8 cellular contexts compared by ENCODE assay signal in genomic region chr1:151008244-151009205, GRCh38. TPM values are rescaled to one million over a fixed set of nuclear protein-coding genes. Genes with fewer than 3 reads are reported as not detected.
DNase-seq lines count a peak whose midpoint lies in the region; ATAC-seq and TF ChIP-seq lines count a peak whose summit lies in the region.

A gene with protein sequence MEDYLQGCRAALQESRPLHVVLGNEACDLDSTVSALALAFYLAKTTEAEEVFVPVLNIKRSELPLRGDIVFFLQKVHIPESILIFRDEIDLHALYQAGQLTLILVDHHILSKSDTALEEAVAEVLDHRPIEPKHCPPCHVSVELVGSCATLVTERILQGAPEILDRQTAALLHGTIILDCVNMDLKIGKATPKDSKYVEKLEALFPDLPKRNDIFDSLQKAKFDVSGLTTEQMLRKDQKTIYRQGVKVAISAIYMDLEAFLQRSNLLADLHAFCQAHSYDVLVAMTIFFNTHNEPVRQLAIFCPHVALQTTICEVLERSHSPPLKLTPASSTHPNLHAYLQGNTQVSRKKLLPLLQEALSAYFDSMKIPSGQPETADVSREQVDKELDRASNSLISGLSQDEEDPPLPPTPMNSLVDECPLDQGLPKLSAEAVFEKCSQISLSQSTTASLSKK (plus strand): TSS chr1:151008449. CDS start chr1:151008633, 184 bp downstream.

- ATAC-seq in HG03520 (IDR thresholded peaks at IDR 0.05; ENCODE audit: unreplicated experiment) (peak; percentile 56), left colon (peak; percentile 76)

- H3K36me3 Mint-ChIP-seq in activated CD4-positive, alpha-beta T cell treated with anti-CD3 and anti-CD28 coated beads, Interleukin-2, amount 10 ng/mL, durations not matched to agents 7 days and 5 days (ENCODE audit: low read depth) = peaks cover 8% of the 10 kb centered on the region

- POLR2A ChIA-PET in activated CD4-positive, alpha-beta T cell treated with anti-CD3 and anti-CD28 coated beads, Interleukin-2, amount 10 ng/mL, durations not matched to agents 7 days and 5 days (lab: Charles Lee) = no interaction called here

- H3K4me3 ChIP-seq in coronary artery = peak within 1 kb of the TSS; percentile 91

- H3K27ac ChIP-seq in coronary artery = peak within 1 kb of the TSS; percentile 64 to 94

- DNase-seq in AG09319 (ENCODE audit: extremely low read depth, low read depth) (peak; percentile 93), GM19238 (ENCODE audit: insufficient read length, low spot score) (peak; percentile 95), NCI-H748 (lab: John Stamatoyannopoulos, UW; ENCODE audit: unreplicated experiment) (peak; percentile 97), coronary artery (ENCODE audit: low spot score) (peak; percentile 98), left colon (peak; percentile 97 to 99)
- DNase-seq in activated CD4-positive, alpha-beta T cell treated with anti-CD3 and anti-CD28 coated beads, Interleukin-2, amount 10 ng/mL, durations not matched to agents 7 days and 5 days = peak; percentile 96
- peak; percentile 89 to 97 for DNase-seq in stimulated activated CD4-positive, alpha-beta T cell treated with anti-CD3 and anti-CD28 coated beads, Interleukin-1b, Interleukin-23, amount 100 ng/mL, for 4 hours (ENCODE audit: low read depth in 2 of 2)

- H3K4me1 Mint-ChIP-seq in activated CD4-positive, alpha-beta T cell treated with anti-CD3 and anti-CD28 coated beads, Interleukin-2, amount 10 ng/mL, durations not matched to agents 7 days and 5 days = peaks cover 76% of the 10 kb centered on the region

- H3K27ac Mint-ChIP-seq in activated CD4-positive, alpha-beta T cell treated with anti-CD3 and anti-CD28 coated beads, Interleukin-2, amount 10 ng/mL, durations not matched to agents 7 days and 5 days = peak within 1 kb of the TSS; percentile 94

- peak within 1 kb of the TSS; percentile 98 for H3K4me3 Mint-ChIP-seq in activated CD4-positive, alpha-beta T cell treated with anti-CD3 and anti-CD28 coated beads, Interleukin-2, amount 10 ng/mL, durations not matched to agents 7 days and 5 days

- TF ChIP-seq CTCF in AG09319 (IDR thresholded peaks at IDR 0.05; ENCODE audit: low read depth, low read length) (no peak), coronary artery (IDR thresholded peaks at IDR 0.05) (no peak)

- no peaks in the 10 kb centered on the region for H3K27me3 Mint-ChIP-seq in activated CD4-positive, alpha-beta T cell treated with anti-CD3 and anti-CD28 coated beads, Interleukin-2, amount 10 ng/mL, durations not matched to agents 7 days and 5 days

- CTCF ChIA-PET in activated CD4-positive, alpha-beta T cell treated with anti-CD3 and anti-CD28 coated beads, Interleukin-2, amount 10 ng/mL, durations not matched to agents 7 days and 5 days (lab: Charles Lee) = no interaction called here

- intact Hi-C loops in left colon (cut with DNase I, micrococcal nuclease) = no loop called here

- H3K9me3 Mint-ChIP-seq in activated CD4-positive, alpha-beta T cell treated with anti-CD3 and anti-CD28 coated beads, Interleukin-2, amount 10 ng/mL, durations not matched to agents 7 days and 5 days = no peaks in the 10 kb centered on the region

RNA-seq across cellular contexts. Expression of the gene that starts here (rescaled TPM):
- total RNA-seq in activated CD4-positive, alpha-beta T cell treated with anti-CD3 and anti-CD28 coated beads, Interleukin-2, amount 10 ng/mL, durations not matched to agents 7 days and 5 days = 10 to 100 TPM; 18.8 to 19.1 TPM
- 10 to 100 TPM; 18.9 to 19.0 TPM for total RNA-seq in left colon

Comparison
In these comparisons a context has a peak if more than half of its experiments do, and no peak if none do; other contexts are left out.
1. Peak in every context shown above with its lines: DNase-seq, ATAC-seq, H3K4me3 ChIP-seq and H3K27ac ChIP-seq.